28 cellular contexts compared by ENCODE assay signal in the genomic region with DNA sequence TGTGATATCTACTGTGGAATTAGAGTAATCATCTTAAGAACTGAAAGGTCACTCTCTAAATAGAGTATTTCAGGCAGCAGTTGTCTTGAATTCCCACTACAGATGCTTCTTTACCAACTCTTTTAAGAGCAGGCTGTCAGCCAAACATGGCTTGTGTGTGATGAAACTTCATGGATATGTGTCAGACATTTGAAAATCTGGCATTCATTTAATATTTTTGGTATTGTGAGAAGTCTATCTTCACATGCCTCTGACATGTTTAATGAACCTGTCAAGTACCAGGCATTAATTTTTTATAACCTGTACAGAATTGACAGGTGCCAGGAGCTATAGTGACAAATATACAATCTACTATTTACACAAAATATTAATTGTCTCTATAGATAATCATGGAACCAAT.
"Had no signal": no experiment of that assay in that cellular context is flagged by ENCODE, and none has a peak within 500 bp of the region (broad histone marks: within the 10 kb centered on the region; RNA-seq: fewer than 3 reads in every experiment).

No MANE protein-coding gene starts in this region.

- H3K4me1 Mint-ChIP-seq: activated CD4-positive, alpha-beta memory T cell treated with anti-CD3 and anti-CD28 coated beads, Interleukin-2, amount 10 ng/mL, durations not matched to agents 7 days and 5 days; activated CD4-positive, alpha-beta T cell treated with anti-CD3 and anti-CD28 coated beads, Interleukin-2, amount 10 ng/mL, durations not matched to agents 7 days and 5 days; activated naive CD4-positive, alpha-beta T cell treated with anti-CD3 and anti-CD28 coated beads, Interleukin-2, amount 10 ng/mL, durations not matched to agents 7 days and 5 days; activated naive CD8-positive, alpha-beta T cell treated with anti-CD3 and anti-CD28 coated beads, Interleukin-2, amount 10 ng/mL, durations not matched to agents 7 days and 5 days; brain had no signal

- DNase-seq: activated CD4-positive, alpha-beta memory T cell treated with anti-CD3 and anti-CD28 coated beads, Interleukin-2, amount 10 ng/mL, durations not matched to agents 7 days and 5 days; activated CD4-positive, alpha-beta T cell treated with anti-CD3 and anti-CD28 coated beads for 1 hour; activated CD4-positive, alpha-beta T cell treated with anti-CD3 and anti-CD28 coated beads for 4 hours; activated CD4-positive, alpha-beta T cell treated with anti-CD3 and anti-CD28 coated beads, Interleukin-2, amount 10 ng/mL, durations not matched to agents 7 days and 5 days; activated CD4-positive, alpha-beta T cell treated with anti-CD3 and anti-CD28 coated beads, Interleukin-2, amount 50 U/mL, for 4 hours; activated CD8-positive, alpha-beta memory T cell treated with anti-CD3 and anti-CD28 coated beads, Interleukin-2, amount 50 U/mL, for 48 hours; activated gamma-delta T cell; activated naive CD4-positive, alpha-beta T cell; activated naive CD4-positive, alpha-beta T cell treated with anti-CD3 and anti-CD28 coated beads, Interleukin-2, amount 10 ng/mL, durations not matched to agents 7 days and 5 days; activated naive CD8-positive, alpha-beta T cell treated with anti-CD3 and anti-CD28 coated beads, Interleukin-2, amount 10 ng/mL, durations not matched to agents 7 days and 5 days; activated T-cell treated with anti-CD3 and anti-CD28 coated beads for 4 hours; activated T-cell treated with anti-CD3 and anti-CD28 coated beads, Interleukin-2, amount 50 U/mL, for 24 hours; activated T-cell treated with anti-CD3 and anti-CD28 coated beads, Interleukin-2, amount 50 U/mL, for 72 hours; central memory CD4-positive, alpha-beta T cell; cerebellar nuclear complex; colonic mucosa; effector CD8-positive, alpha-beta T cell; esophagus squamous epithelium; foreskin melanocyte; head of caudate nucleus; hippocampal formation had no signal

- H3K27ac ChIP-seq: ascending aorta, breast epithelium, cardiac muscle cell, colonic mucosa, epithelial cell of prostate, esophagus squamous epithelium, gastroesophageal sphincter had no signal

- H3K9me3 ChIP-seq: ascending aorta, breast epithelium, colonic mucosa, esophagus squamous epithelium, gastroesophageal sphincter had no signal

- H3K4me3 ChIP-seq: ascending aorta, breast epithelium, cardiac muscle cell, colonic mucosa, esophagus squamous epithelium, gastroesophageal sphincter had no signal

- H3K27me3 ChIP-seq: ascending aorta, breast epithelium, cardiac muscle cell, colonic mucosa, esophagus squamous epithelium, gastroesophageal sphincter had no signal

- H3K36me3 Mint-ChIP-seq: activated naive CD4-positive, alpha-beta T cell treated with anti-CD3 and anti-CD28 coated beads, Interleukin-2, amount 10 ng/mL, durations not matched to agents 7 days and 5 days; activated naive CD4-positive, alpha-beta T cell treated with anti-CD3 and anti-CD28 coated beads, Interleukin-2, amount 50 U/mL, for 72 hours; activated naive CD8-positive, alpha-beta T cell treated with anti-CD3 and anti-CD28 coated beads, Interleukin-2, amount 10 ng/mL, durations not matched to agents 7 days and 5 days; brain had no signal

- H3K27me3 Mint-ChIP-seq: activated CD4-positive, alpha-beta memory T cell treated with anti-CD3 and anti-CD28 coated beads, Interleukin-2, amount 10 ng/mL, durations not matched to agents 7 days and 5 days; activated CD4-positive, alpha-beta T cell treated with anti-CD3 and anti-CD28 coated beads, Interleukin-2, amount 10 ng/mL, durations not matched to agents 7 days and 5 days; activated naive CD4-positive, alpha-beta T cell treated with anti-CD3 and anti-CD28 coated beads, Interleukin-2, amount 10 ng/mL, durations not matched to agents 7 days and 5 days; activated naive CD8-positive, alpha-beta T cell treated with anti-CD3 and anti-CD28 coated beads, Interleukin-2, amount 10 ng/mL, durations not matched to agents 7 days and 5 days; activated T-cell treated with anti-CD3 and anti-CD28 coated beads, Interleukin-2, amount 50 U/mL, for 24 hours had no signal

- H3K27ac Mint-ChIP-seq: activated CD4-positive, alpha-beta memory T cell treated with anti-CD3 and anti-CD28 coated beads, Interleukin-2, amount 10 ng/mL, durations not matched to agents 7 days and 5 days; activated CD4-positive, alpha-beta T cell treated with anti-CD3 and anti-CD28 coated beads, Interleukin-2, amount 10 ng/mL, durations not matched to agents 7 days and 5 days; activated naive CD4-positive, alpha-beta T cell treated with anti-CD3 and anti-CD28 coated beads, Interleukin-2, amount 10 ng/mL, durations not matched to agents 7 days and 5 days; activated naive CD4-positive, alpha-beta T cell treated with anti-CD3 and anti-CD28 coated beads, Interleukin-2, amount 50 U/mL, for 72 hours; activated naive CD8-positive, alpha-beta T cell treated with anti-CD3 and anti-CD28 coated beads, Interleukin-2, amount 10 ng/mL, durations not matched to agents 7 days and 5 days; activated T-cell treated with anti-CD3 and anti-CD28 coated beads, Interleukin-2, amount 50 U/mL, for 24 hours; activated T-cell treated with anti-CD3 and anti-CD28 coated beads, Interleukin-2, amount 50 U/mL, for 72 hours had no signal

- H3K9me3 Mint-ChIP-seq: activated naive CD8-positive, alpha-beta T cell treated with anti-CD3 and anti-CD28 coated beads, Interleukin-2, amount 10 ng/mL, durations not matched to agents 7 days and 5 days had no signal

- H3K4me1 ChIP-seq: ascending aorta, breast epithelium, colonic mucosa, esophagus squamous epithelium, gastroesophageal sphincter had no signal

- H3K4me3 Mint-ChIP-seq: activated CD4-positive, alpha-beta memory T cell treated with anti-CD3 and anti-CD28 coated beads, Interleukin-2, amount 10 ng/mL, durations not matched to agents 7 days and 5 days; activated CD4-positive, alpha-beta T cell treated with anti-CD3 and anti-CD28 coated beads, Interleukin-2, amount 10 ng/mL, durations not matched to agents 7 days and 5 days; activated naive CD4-positive, alpha-beta T cell treated with anti-CD3 and anti-CD28 coated beads, Interleukin-2, amount 10 ng/mL, durations not matched to agents 7 days and 5 days; activated naive CD8-positive, alpha-beta T cell treated with anti-CD3 and anti-CD28 coated beads, Interleukin-2, amount 10 ng/mL, durations not matched to agents 7 days and 5 days; activated T-cell treated with anti-CD3 and anti-CD28 coated beads, Interleukin-2, amount 50 U/mL, for 24 hours; activated T-cell treated with anti-CD3 and anti-CD28 coated beads, Interleukin-2, amount 50 U/mL, for 72 hours; brain had no signal

- H3K36me3 ChIP-seq: ascending aorta, breast epithelium, cardiac muscle cell, colonic mucosa, esophagus squamous epithelium, gastroesophageal sphincter had no signal
